ENCODE assay signal across 8 cellular contexts in genomic region chr10:17607603-17608332, GRCh38. TPM values are rescaled to one million over a fixed set of nuclear protein-coding genes. Genes with fewer than 3 reads are reported as not detected.
DNase-seq lines count a peak whose midpoint lies in the region; ATAC-seq and TF ChIP-seq lines count a peak whose summit lies in the region.

No MANE protein-coding gene starts in this region.

- peak overlapping the region; percentile 74 for H3K4me2 ChIP-seq in OCI-LY3 (ENCODE audit: low read length)

- peak; percentile 72 for TF ChIP-seq CTCF in OCI-LY3 (IDR thresholded peaks at IDR 0.05; ENCODE audit: low read depth, low read length)

- DNase-seq in NCI-H1105 treated with DMSO at 0.1 percent for 48 hours (lab: John Stamatoyannopoulos, UW) (peak; percentile 38), NCI-H1105 (lab: John Stamatoyannopoulos, UW) (no peak), dedifferentiated amniotic fluid mesenchymal stem cell (ENCODE audit: extremely low spot score) (peak; percentile 61), lung microvascular endothelial cell (ENCODE audit: low read depth in 2 of 2) (peak; percentile 69 to 81), OCI-M2 (lab: John Stamatoyannopoulos, UW; ENCODE audit: unreplicated experiment) (no peak)

- H3K4me1 ChIP-seq in OCI-LY3 (ENCODE audit: low read length) = peaks cover 6% of the 10 kb centered on the region; the same call in 1 of the 2 replicates

- H3K27me3 ChIP-seq in OCI-LY3 (ENCODE audit: low read depth, low read length) = no peaks in the 10 kb centered on the region

- H4K20me1 ChIP-seq in OCI-LY3 (ENCODE audit: insufficient read depth, low read length) = no peaks in the 10 kb centered on the region

- H3K79me2 ChIP-seq in OCI-LY3 (ENCODE audit: low read length) = no peaks in the 10 kb centered on the region

- no peaks in the 10 kb centered on the region for H3K36me3 ChIP-seq in OCI-LY3 (replicated peaks; ENCODE audit: low read depth, low read length)

- H3K27ac ChIP-seq in OCI-LY3 (ENCODE audit: low read length) = no peak overlapping the region

- ATAC-seq in GM18907 (IDR thresholded peaks at IDR 0.05; ENCODE audit: unreplicated experiment) (peak; percentile 81), HG03196 (IDR thresholded peaks at IDR 0.05; ENCODE audit: unreplicated experiment) (peak; percentile 76)

- no peak overlapping the region for H3K9ac ChIP-seq in OCI-LY3 (ENCODE audit: low read length)

- H3K9me3 ChIP-seq in OCI-LY3 (ENCODE audit: insufficient read depth, low read length) = no peaks in the 10 kb centered on the region

- peak overlapping the region; percentile 58 for H3K4me3 ChIP-seq in OCI-LY3 (ENCODE audit: low read length)

- no peak overlapping the region for H2AFZ ChIP-seq in OCI-LY3 (ENCODE audit: low read depth, low read length)

RNA-seq across cellular contexts. Expression of gene HACD1, which starts 9.4 kb away (rescaled TPM):
- total RNA-seq in lung microvascular endothelial cell = 17.5 and 23.1 TPM in 2 replicates

RNA-seq across cellular contexts. Expression of gene STAM, which starts 36.2 kb away (rescaled TPM):
- total RNA-seq in lung microvascular endothelial cell = 7.6 and 10.1 TPM in 2 replicates

Comparison
In these comparisons a context has a peak if more than half of its experiments do, and no peak if none do; other contexts are left out.
1. DNase-seq: peak in NCI-H1105 treated with DMSO at 0.1 percent for 48 hours (single experiment), dedifferentiated amniotic fluid mesenchymal stem cell (single experiment) and lung microvascular endothelial cell (2 of 2); none in NCI-H1105 (single experiment) and OCI-M2 (single experiment).